12 cellular contexts compared by ENCODE assay signal in genomic region chr11:96265236-96265737, GRCh38.
DNase-seq lines count a peak whose midpoint lies in the region; ATAC-seq and TF ChIP-seq lines count a peak whose summit lies in the region.
"Had no signal": no experiment of that assay in that cellular context is flagged by ENCODE, and none has a peak within 500 bp of the region (broad histone marks: within the 10 kb centered on the region; RNA-seq: fewer than 3 reads in every experiment).

No MANE protein-coding gene starts in this region.

- H3K27me3 ChIP-seq in CD4-positive, alpha-beta memory T cell (ENCODE audit: insufficient read depth, low read length) = no peaks in the 10 kb centered on the region
- H3K27me3 ChIP-seq in PC-9 (ENCODE audit: insufficient read depth, low read depth) = no peaks in the 10 kb centered on the region
- H3K27me3 ChIP-seq: BLaER1 treated with 17β-estradiol and CSF1 and Interleukin-3, amounts not matched to agents 10 nM and 100 nM had no signal

- no peak overlapping the region for H3K4me2 ChIP-seq in PC-9

- H3K36me3 Mint-ChIP-seq in CD4-positive, alpha-beta memory T cell = peaks cover 14 to 30% of the 10 kb centered on the region in 2 donors
- H3K36me3 Mint-ChIP-seq in endothelial cell (ENCODE audit: low read depth, unreplicated experiment) = no peaks in the 10 kb centered on the region
- H3K36me3 Mint-ChIP-seq in progenitor cell of endocrine pancreas (ENCODE audit: insufficient read depth) = peaks cover 13% of the 10 kb centered on the region

- H3K9me3 Mint-ChIP-seq in CD4-positive, alpha-beta memory T cell = peaks cover 0 to 10% (median under 1%) of the 10 kb centered on the region in 8 donors
- no peaks in the 10 kb centered on the region for H3K9me3 Mint-ChIP-seq in endothelial cell (ENCODE audit: unreplicated experiment)
- peaks cover 12% of the 10 kb centered on the region for H3K9me3 Mint-ChIP-seq in progenitor cell of endocrine pancreas (ENCODE audit: low read depth)

- ATAC-seq in HG03565 (IDR thresholded peaks at IDR 0.05; ENCODE audit: unreplicated experiment) = no peak
- ATAC-seq: psoas muscle had no signal

- no peaks in the 10 kb centered on the region; the same call in 1 of the 2 replicates for H3K9me2 ChIP-seq in PC-9 (ENCODE audit: insufficient read depth)

- peaks cover 59 to 94% (median 74%) of the 10 kb centered on the region in 4 donors for H3K4me1 Mint-ChIP-seq in CD4-positive, alpha-beta memory T cell
- H3K4me1 Mint-ChIP-seq in endothelial cell (ENCODE audit: unreplicated experiment) (peaks cover 6% of the 10 kb centered on the region), progenitor cell of endocrine pancreas (ENCODE audit: low read depth) (peaks cover 9% of the 10 kb centered on the region)

- no peaks in the 10 kb centered on the region for H3K36me3 ChIP-seq in CD4-positive, alpha-beta memory T cell (ENCODE audit: insufficient read depth, low read length)
- H3K36me3 ChIP-seq in PC-9 (ENCODE audit: low read depth) = peaks cover 38% of the 10 kb centered on the region

- TF ChIP-seq CTCF in PC-9 (conservative IDR thresholded peaks at IDR 0.05) (no peak), endothelial cell (IDR thresholded peaks at IDR 0.05; ENCODE audit: unreplicated experiment) (no peak), progenitor cell of endocrine pancreas (IDR thresholded peaks at IDR 0.05; ENCODE audit: unreplicated experiment) (no peak)

- no peak overlapping the region for H3K27ac ChIP-seq in CD4-positive, alpha-beta memory T cell (ENCODE audit: low read depth, low read length)
- peak overlapping the region; percentile 77 for H3K27ac ChIP-seq in PC-9
- H3K27ac ChIP-seq: psoas muscle had no signal

- no peak overlapping the region for H3K4me3 ChIP-seq in CD4-positive, alpha-beta memory T cell (ENCODE audit: low read length in 2 of 2)
- H3K4me3 ChIP-seq in PC-9 = no peak overlapping the region
- H3K4me3 ChIP-seq: BLaER1 treated with 17β-estradiol and CSF1 and Interleukin-3, amounts not matched to agents 10 nM and 100 nM; psoas muscle had no signal

- H3K79me2 ChIP-seq in PC-9 (ENCODE audit: low read depth) = peaks cover 84% of the 10 kb centered on the region

- peak overlapping the region; percentile 43 to 89 (median 68) for H3K27ac Mint-ChIP-seq in CD4-positive, alpha-beta memory T cell
- H3K27ac Mint-ChIP-seq in endothelial cell (ENCODE audit: unreplicated experiment) (peak overlapping the region; percentile 39), progenitor cell of endocrine pancreas (peak overlapping the region; percentile 37)

- CTCF ChIA-PET in CD4-positive, alpha-beta memory T cell (lab: Charles Lee; ENCODE audit: partially characterized antibody) = interaction anchor here (1.8 to 3.9 kb wide), 2 partner anchors 15 to 77 kb away, joined by 4 to 32 read pairs; partner anchors contain the start of gene MAML2
- CTCF ChIA-PET in PC-9 (lab: Charles Lee) = interaction anchor here (1.4 kb wide), 1 partner anchor 78 kb away, joined by 3 read pairs; the partner anchor contains the start of gene MAML2

- H3K4me3 Mint-ChIP-seq in CD4-positive, alpha-beta memory T cell = peak overlapping the region in 4 of 8 donors; percentile 18 to 58 (median 36)
- H3K4me3 Mint-ChIP-seq in endothelial cell (ENCODE audit: unreplicated experiment) = no peak overlapping the region
- H3K4me3 Mint-ChIP-seq in progenitor cell of endocrine pancreas (ENCODE audit: low read depth) = no peak overlapping the region

- intact Hi-C loops in CD4-positive, alpha-beta memory T cell (cut with micrococcal nuclease) = no loop called here
- intact Hi-C loops in PC-9 (cut with micrococcal nuclease; ENCODE audit: unreplicated experiment) = loop anchor here (2.0 kb wide), 1 partner anchor 76 kb away; no protein-coding TSS in a partner anchor

- no peaks in the 10 kb centered on the region for H3K9me3 ChIP-seq in CD4-positive, alpha-beta memory T cell (ENCODE audit: control insufficient read depth in 1 of 2, low read length in 2 of 2)
- no peaks in the 10 kb centered on the region; the same call in 1 of the 2 replicates for H3K9me3 ChIP-seq in PC-9 (ENCODE audit: insufficient read depth, low read depth)
- H3K9me3 ChIP-seq: psoas muscle had no signal

- H4K20me1 ChIP-seq in PC-9 (ENCODE audit: insufficient read depth) = no peaks in the 10 kb centered on the region

- H2AFZ ChIP-seq in PC-9 = no peak overlapping the region

- no TSS peak for BruUV-seq in PC-9 (replicated peaks; lab: Mats Ljungman, UMichigan)

- no peaks in the 10 kb centered on the region for H3K27me3 Mint-ChIP-seq in CD4-positive, alpha-beta memory T cell
- H3K27me3 Mint-ChIP-seq in endothelial cell (ENCODE audit: unreplicated experiment) = peaks cover 1% of the 10 kb centered on the region
- no peaks in the 10 kb centered on the region for H3K27me3 Mint-ChIP-seq in progenitor cell of endocrine pancreas

- H3F3A ChIP-seq in PC-9 (ENCODE audit: insufficient read depth, low read depth) = peaks cover 50% of the 10 kb centered on the region

- POLR2A ChIA-PET in CD4-positive, alpha-beta memory T cell (lab: Charles Lee; ENCODE audit: partially characterized antibody) = interaction anchor here (1.0 to 3.4 kb wide), 3 partner anchors 10 to 78 kb away, joined by 3 to 27 read pairs (median 12); partner anchors contain the start of gene MAML2
- POLR2A ChIA-PET in PC-9 (lab: Charles Lee; ENCODE audit: unreplicated experiment) = no interaction called here

- no peak for DNase-seq in CD4-positive, alpha-beta memory T cell
- DNase-seq in PC-9 = no peak
- DNase-seq in endothelial cell (ENCODE audit: low spot score) = no peak
- no peak for DNase-seq in progenitor cell of endocrine pancreas (ENCODE audit: low spot score, unreplicated experiment)
- no peak for DNase-seq in inferior parietal cortex (ENCODE audit: extremely low spot score)
- no peak for DNase-seq in GM03348 (ENCODE audit: low spot score)
- DNase-seq: GF-D8; NCI-H2081; psoas muscle; stimulated activated CD4-positive, alpha-beta T cell treated with anti-CD3 and anti-CD28 coated beads, Interleukin-1b, Interleukin-23, amount 100 ng/mL, for 48 hours had no signal

- peaks cover 67% of the 10 kb centered on the region for H3K4me1 ChIP-seq in CD4-positive, alpha-beta memory T cell (ENCODE audit: insufficient read depth, low read length)
- H3K4me1 ChIP-seq in PC-9 (replicated peaks; ENCODE audit: insufficient read depth) = peaks cover 64% of the 10 kb centered on the region
- H3K4me1 ChIP-seq: psoas muscle had no signal
